In genomic region chr4:121307441-121308327, GRCh38 we compare ENCODE assay signal across 8 cellular contexts.
DNase-seq lines count a peak whose midpoint lies in the region; ATAC-seq and TF ChIP-seq lines count a peak whose summit lies in the region.

No MANE protein-coding gene starts in this region.

- ATAC-seq in GM19467 (IDR thresholded peaks at IDR 0.05; ENCODE audit: unreplicated experiment) (peak; percentile 91), HG03442 (IDR thresholded peaks at IDR 0.05; ENCODE audit: unreplicated experiment) (peak; percentile 94), lung (ENCODE audit: insufficient read depth, low FRiP score) (peak; percentile 71)

- TF ChIP-seq CTCF in astrocyte of the cerebellum (IDR thresholded peaks at IDR 0.05; ENCODE audit: low read depth, low read length, missing control alignments) (peak; percentile 76), lung (IDR thresholded peaks at IDR 0.05; ENCODE audit: control extremely low read depth, extremely low read depth) (peak; percentile 62), stomach (IDR thresholded peaks at IDR 0.05) (peak in 3 of 7 experiments; percentile 14 to 23 (median 16))

- H3K36me3 ChIP-seq in lung (ENCODE audit: control insufficient read depth in 2 of 2, insufficient read depth in 2 of 2, low read length in 2 of 2): no peaks in the 10 kb centered on the region
- H3K36me3 ChIP-seq in stomach: no peaks in the 10 kb centered on the region

- no peak overlapping the region for H3K4me3 ChIP-seq in astrocyte of the cerebellum (ENCODE audit: low read depth, low read length)
- H3K4me3 ChIP-seq in lung: no peak overlapping the region
- H3K4me3 ChIP-seq in stomach: no peak overlapping the region

- H3K9me3 ChIP-seq in lung (ENCODE audit: control insufficient read depth in 2 of 2, insufficient read depth in 1 of 2, low read length in 1 of 2) (no peaks in the 10 kb centered on the region), stomach (no peaks in the 10 kb centered on the region)

- no peak overlapping the region for H3K27ac ChIP-seq in lung (ENCODE audit: low read depth in 1 of 2, low read length in 1 of 2)
- H3K27ac ChIP-seq in stomach: no peak overlapping the region

- TF ChIP-seq POLR2A in stomach (IDR thresholded peaks at IDR 0.05): no peak

- intact Hi-C loops in stomach (cut with DNase I; ENCODE audit: low total_unique reads): no loop called here

- no peaks in the 10 kb centered on the region for H3K4me1 ChIP-seq in lung (ENCODE audit: control insufficient read depth in 2 of 2, insufficient read depth in 2 of 2, low read length in 2 of 2)
- H3K4me1 ChIP-seq in stomach: no peaks in the 10 kb centered on the region

- WGBS in lung, 2 donors: 13 to 23% methylated on average over 5 of the region's 5 CpGs
- WGBS in stomach, 5 donors: 20 to 26% (median 22%) methylated on average over 5 of the region's 5 CpGs

- DNase-seq in GDM1 (lab: John Stamatoyannopoulos, UW) (peak; percentile 44), RPMI7951 (ENCODE audit: low read depth) (peak; percentile 20), astrocyte of the cerebellum (ENCODE audit: low read depth) (peak; percentile 31), lung (ENCODE audit: low spot score) (no peak), stomach (no peak), hippocampal formation (lab: John Stamatoyannopoulos, UW) (no peak)

- TF ChIP-seq EP300 in stomach (IDR thresholded peaks at IDR 0.05): no peak

- no peaks in the 10 kb centered on the region for H3K27me3 ChIP-seq in lung (ENCODE audit: control insufficient read depth, insufficient read depth)
- no peaks in the 10 kb centered on the region for H3K27me3 ChIP-seq in stomach

- in situ Hi-C loops in astrocyte of the cerebellum (cut with HindIII; ENCODE audit: low sequenced_read_pairs): no loop called here

Comparison
In these comparisons a context has a peak if more than half of its experiments do, and no peak if none do; other contexts are left out.
1. DNase-seq: peak in GDM1 (single experiment), RPMI7951 (single experiment) and astrocyte of the cerebellum (single experiment); none in lung (single experiment), stomach (single experiment) and hippocampal formation (0 of 2).
2. Peak in every context shown above with its lines, with median percentiles within 50 percentile points of each other: ATAC-seq.